Comparison of ENCODE assay signal across 17 cellular contexts in genomic region chr3:34948431-34948971, GRCh38.
DNase-seq lines count a peak whose midpoint lies in the region; ATAC-seq and TF ChIP-seq lines count a peak whose summit lies in the region.
"Had no signal": no experiment of that assay in that cellular context is flagged by ENCODE, and none has a peak within 500 bp of the region (broad histone marks: within the 10 kb centered on the region; RNA-seq: fewer than 3 reads in every experiment).

No MANE protein-coding gene starts in this region.

- H3K36me3 ChIP-seq in neural cell (ENCODE audit: insufficient read depth, low read length), result no peaks in the 10 kb centered on the region

- TF ChIP-seq EP300 in neural cell (conservative IDR thresholded peaks at IDR 0.05; ENCODE audit: poor library complexity, severe bottlenecking), result no peak

- H3K4me1 Mint-ChIP-seq in activated T-cell treated with anti-CD3 and anti-CD28 coated beads, Interleukin-2, amount 50 U/mL, for 4 hours (ENCODE audit: low read depth), result no peaks in the 10 kb centered on the region
- H3K4me1 Mint-ChIP-seq: H9 had no signal

- peak overlapping the region; percentile 78 for H3K27ac ChIP-seq in neural cell (ENCODE audit: low read length)

- TF ChIP-seq RAD21 in neural cell (conservative IDR thresholded peaks at IDR 0.05), result no peak

- TF ChIP-seq CTCF in fibroblast of pulmonary artery (IDR thresholded peaks at IDR 0.05; ENCODE audit: low read length, missing control alignments) (no peak), neural cell (IDR thresholded peaks at IDR 0.05; ENCODE audit: poor library complexity, severe bottlenecking) (no peak)

- H4K20me1 ChIP-seq in neural cell (ENCODE audit: insufficient read depth), result no peaks in the 10 kb centered on the region

- H3K27me3 Mint-ChIP-seq in activated T-cell treated with anti-CD3 and anti-CD28 coated beads, Interleukin-2, amount 50 U/mL, for 4 hours (ENCODE audit: low read depth), result no peaks in the 10 kb centered on the region

- H3K9ac ChIP-seq in neural cell (ENCODE audit: low read length), result peak overlapping the region; percentile 33

- no peaks in the 10 kb centered on the region for H3K36me3 Mint-ChIP-seq in activated T-cell treated with anti-CD3 and anti-CD28 coated beads, Interleukin-2, amount 50 U/mL, for 4 hours (ENCODE audit: insufficient read depth)
- H3K36me3 Mint-ChIP-seq: CD8-positive, alpha-beta T cell had no signal

- H3K27me3 ChIP-seq in neural cell (ENCODE audit: insufficient read depth, low read depth, low read length), result no peaks in the 10 kb centered on the region

- peaks cover 8% of the 10 kb centered on the region for H3K9me3 Mint-ChIP-seq in activated T-cell treated with anti-CD3 and anti-CD28 coated beads, Interleukin-2, amount 50 U/mL, for 4 hours
- H3K9me3 Mint-ChIP-seq: H9 had no signal

- no peak overlapping the region for H3K4me3 ChIP-seq in fibroblast of pulmonary artery (replicated peaks; ENCODE audit: low read depth, low read length)
- no peak overlapping the region for H3K4me3 ChIP-seq in neural cell (ENCODE audit: low read length)
- H3K4me3 ChIP-seq: K562 had no signal

- no peaks in the 10 kb centered on the region for H3K9me2 ChIP-seq in neural cell (ENCODE audit: insufficient read depth, low read length)

- H2AFZ ChIP-seq in neural cell (ENCODE audit: low read depth, low read length), result no peak overlapping the region

- H3K4me3 Mint-ChIP-seq in activated T-cell treated with anti-CD3 and anti-CD28 coated beads, Interleukin-2, amount 50 U/mL, for 4 hours, result no peak overlapping the region
- H3K4me3 Mint-ChIP-seq: CD8-positive, alpha-beta T cell; H9 had no signal

- H3K9me3 ChIP-seq in neural cell (ENCODE audit: low read length), result no peaks in the 10 kb centered on the region

- peak; percentile 5 for DNase-seq in HS-5 (ENCODE audit: low read depth)
- DNase-seq in astrocyte of the hippocampus (ENCODE audit: low read depth, low spot score), result peak; percentile 58
- peak; percentile 72 for DNase-seq in fibroblast of pulmonary artery (ENCODE audit: low read depth)
- no peak for DNase-seq in stimulated activated CD8-positive, alpha-beta memory T cell treated with anti-CD3 and anti-CD28 coated beads, Interleukin-4, amount 100 ng/mL, for 48 hours
- no peak for DNase-seq in activated T-cell treated with anti-CD3 and anti-CD28 coated beads, Interleukin-2, amount 50 U/mL, for 4 hours
- no peak for DNase-seq in hypothalamus (lab: John Stamatoyannopoulos, UW)
- DNase-seq in COR-L47 (lab: John Stamatoyannopoulos, UW), result no peak
- DNase-seq: CD8-positive, alpha-beta T cell; H9; NCI-H1048; NCI-H146; NCI-H2227 treated with DMSO at 0.1 percent for 48 hours; NCI-H526; OCI-M1; RPMI8226 had no signal

- no peaks in the 10 kb centered on the region for H3K79me2 ChIP-seq in neural cell (replicated peaks; ENCODE audit: insufficient read depth, low read length)

- ATAC-seq in activated T-cell treated with anti-CD3 and anti-CD28 coated beads, Interleukin-2, amount 50 U/mL, for 4 hours, result no peak
- ATAC-seq: CD8-positive, alpha-beta T cell; K562 had no signal

- no peak overlapping the region for H3K4me2 ChIP-seq in neural cell (ENCODE audit: low read length)

- H3F3A ChIP-seq in neural cell (ENCODE audit: insufficient read depth, low read length, poor library complexity, severe bottlenecking), result no peaks in the 10 kb centered on the region

TF ChIP-seq in neural cell, 6 proteins besides CTCF, POLR2A, EP300 and RAD21:
- TF ChIP-seq REST (IDR thresholded peaks at IDR 0.05; ENCODE audit: borderline replicate concordance) (no peak), EZH2 (IDR thresholded peaks at IDR 0.05; ENCODE audit: borderline replicate concordance, insufficient read depth, low read length, poor library complexity, severe bottlenecking) (no peak), TAF1 (IDR thresholded peaks at IDR 0.05; ENCODE audit: low read depth) (no peak), MXI1 (conservative IDR thresholded peaks at IDR 0.05; ENCODE audit: poor library complexity, severe bottlenecking) (no peak), SMC3 (conservative IDR thresholded peaks at IDR 0.05; ENCODE audit: poor library complexity) (no peak), POLR2AphosphoS5 (IDR thresholded peaks at IDR 0.05) (no peak)
TF ChIP-seq in neural cell: peak in this region for 0.

Comparison
In these comparisons a context has a peak if more than half of its experiments do, and no peak if none do; other contexts are left out.
1. DNase-seq: peak in HS-5 (single experiment), astrocyte of the hippocampus (single experiment) and fibroblast of pulmonary artery (single experiment); none in stimulated activated CD8-positive, alpha-beta memory T cell treated with anti-CD3 and anti-CD28 coated beads, Interleukin-4, amount 100 ng/mL, for 48 hours (single experiment), activated T-cell treated with anti-CD3 and anti-CD28 coated beads, Interleukin-2, amount 50 U/mL, for 4 hours (single experiment), hypothalamus (0 of 51) and COR-L47 (single experiment).